1 cellular context compared by ENCODE assay signal in genomic region chr18:8703781-8704301, GRCh38.
TF ChIP-seq lines count a peak whose summit lies in the region.

No MANE protein-coding gene starts in this region.

TF ChIP-seq in GM23338, 12 proteins besides CTCF, POLR2A, EP300 and RAD21 (continued from another document):
- TF ChIP-seq ETS1 (IDR thresholded peaks at IDR 0.05) (no peak), STAT1 (IDR thresholded peaks at IDR 0.05; ENCODE audit: unreplicated experiment) (no peak), ZNF331 (CRISPR knock-in tag; IDR thresholded peaks at IDR 0.05; ENCODE audit: low read depth) (no peak), POLR2AphosphoS5 (IDR thresholded peaks at IDR 0.05; ENCODE audit: low read depth) (no peak), JUNB (IDR thresholded peaks at IDR 0.05; ENCODE audit: unreplicated experiment) (no peak), REST (IDR thresholded peaks at IDR 0.05; ENCODE audit: unreplicated experiment) (no peak), EZH2 (IDR thresholded peaks at IDR 0.05; ENCODE audit: low read depth, unreplicated experiment) (no peak)
